Comparison of ENCODE assay signal across 16 cellular contexts in the genomic region with DNA sequence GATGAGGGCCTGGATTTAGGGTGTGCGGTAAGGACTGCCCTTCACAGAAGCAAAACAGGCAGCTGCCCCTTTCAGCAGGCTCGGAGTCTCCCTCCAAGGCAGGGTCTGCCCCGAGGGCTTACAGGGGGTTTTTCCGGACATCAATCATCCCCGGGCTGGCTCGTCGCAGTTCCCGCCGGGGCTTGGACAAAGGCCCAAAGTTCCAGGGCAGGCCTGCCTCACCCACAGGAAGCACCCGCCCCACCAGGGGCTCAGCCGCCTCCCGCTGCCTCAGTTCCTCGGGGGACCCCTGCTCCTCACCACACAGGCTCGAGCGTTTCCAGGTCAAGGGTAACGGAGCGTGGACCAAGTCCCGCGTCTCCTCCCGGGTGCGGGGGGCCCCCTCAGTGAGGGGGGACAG.
"Had no signal": no experiment of that assay in that cellular context is flagged by ENCODE, and none has a peak within 500 bp of the region (broad histone marks: within the 10 kb centered on the region; RNA-seq: fewer than 3 reads in every experiment).

No MANE protein-coding gene starts in this region.

- H3K4me3 ChIP-seq: heart right ventricle, left ventricle myocardium inferior, prostate gland, right lobe of liver, suprapubic skin had no signal

- H3K9me3 ChIP-seq: left ventricle myocardium inferior, prostate gland, right lobe of liver, suprapubic skin had no signal

- H3K4me1 Mint-ChIP-seq: activated naive CD8-positive, alpha-beta T cell treated with anti-CD3 and anti-CD28 coated beads, Interleukin-2, amount 10 ng/mL, durations not matched to agents 7 days and 5 days; nephron had no signal

- ATAC-seq: heart right ventricle; right lobe of liver; stimulated activated naive CD8-positive, alpha-beta T cell treated with anti-CD3 and anti-CD28 coated beads, Interleukin-15, Interleukin-2, amounts not matched to agents 100 U/mL and 50 U/mL, for 24 hours had no signal

- H3K36me3 ChIP-seq: prostate gland, right lobe of liver had no signal

- H3K27ac Mint-ChIP-seq: activated naive CD8-positive, alpha-beta T cell treated with anti-CD3 and anti-CD28 coated beads, Interleukin-2, amount 10 ng/mL, durations not matched to agents 7 days and 5 days; nephron; type B pancreatic cell had no signal

- H3K9me3 Mint-ChIP-seq: activated naive CD8-positive, alpha-beta T cell treated with anti-CD3 and anti-CD28 coated beads, Interleukin-2, amount 10 ng/mL, durations not matched to agents 7 days and 5 days; nephron; type B pancreatic cell had no signal

- H3K4me1 ChIP-seq: heart right ventricle, left ventricle myocardium inferior, prostate gland, right lobe of liver, suprapubic skin had no signal

- H3K27me3 ChIP-seq: heart right ventricle, right lobe of liver, suprapubic skin had no signal

- H3K4me3 Mint-ChIP-seq: activated naive CD8-positive, alpha-beta T cell treated with anti-CD3 and anti-CD28 coated beads, Interleukin-2, amount 10 ng/mL, durations not matched to agents 7 days and 5 days; nephron; type B pancreatic cell had no signal

- H3K27me3 Mint-ChIP-seq: activated naive CD8-positive, alpha-beta T cell treated with anti-CD3 and anti-CD28 coated beads, Interleukin-2, amount 10 ng/mL, durations not matched to agents 7 days and 5 days; type B pancreatic cell had no signal

- DNase-seq: activated CD4-positive, alpha-beta T cell treated with anti-CD3 and anti-CD28 coated beads, Interleukin-2, amount 50 U/mL, for 4 hours; activated naive CD8-positive, alpha-beta T cell treated with anti-CD3 and anti-CD28 coated beads, Interleukin-2, amount 10 ng/mL, durations not matched to agents 7 days and 5 days; aorta; foreskin melanocyte; heart right ventricle; left ventricle myocardium inferior; mesenchymal stem cell; occipital lobe; stimulated activated CD4-positive, alpha-beta T cell treated with anti-CD3 and anti-CD28 coated beads, Interleukin-2, amount 100 ng/mL, for 24 hours; stimulated activated naive CD8-positive, alpha-beta T cell treated with anti-CD3 and anti-CD28 coated beads, Interleukin-15, Interleukin-2, amounts not matched to agents 100 U/mL and 50 U/mL, for 24 hours; T-helper 2 cell had no signal

- H3K27ac ChIP-seq: heart right ventricle, left ventricle myocardium inferior, prostate gland, right lobe of liver, suprapubic skin had no signal
